Comparison of ENCODE assay signal across 9 cellular contexts in genomic region chr17:2814499-2815341, GRCh38. TPM values are rescaled to one million over a fixed set of nuclear protein-coding genes. Genes with fewer than 3 reads are reported as not detected.
DNase-seq lines count a peak whose midpoint lies in the region; ATAC-seq, FAIRE-seq and TF ChIP-seq lines count a peak whose summit lies in the region.
"Had no signal": no experiment of that assay in that cellular context is flagged by ENCODE, and none has a peak within 500 bp of the region (broad histone marks: within the 10 kb centered on the region; RNA-seq: fewer than 3 reads in every experiment).

No MANE protein-coding gene starts in this region.

- H3K4me3 ChIP-seq in KMS-11 (IDR thresholded peaks at IDR 0.05; ENCODE audit: insufficient read depth, low read depth, low read length) (no peak overlapping the region), kidney (ENCODE audit: low read length in 2 of 2) (no peak overlapping the region), neural progenitor cell (no peak overlapping the region)

- H4K20me1 ChIP-seq in KMS-11 (ENCODE audit: insufficient read depth): no peaks in the 10 kb centered on the region
- H4K20me1 ChIP-seq in neural progenitor cell (ENCODE audit: low read depth): no peaks in the 10 kb centered on the region

- no peak overlapping the region for H3K27ac ChIP-seq in KMS-11
- no peak overlapping the region for H3K27ac ChIP-seq in kidney (ENCODE audit: low read depth in 2 of 2, low read length in 2 of 2)
- H3K27ac ChIP-seq in neural progenitor cell: no peak overlapping the region
- H3K27ac ChIP-seq: epithelial cell of prostate had no signal

- H3K36me3 Mint-ChIP-seq in stimulated activated effector memory CD8-positive, alpha-beta T cell treated with anti-CD3 and anti-CD28 coated beads, Interleukin-12 subunit alpha, Interleukin-12 subunit beta, amount 100 ng/mL, for 72 hours: peaks cover 10% of the 10 kb centered on the region
- no peaks in the 10 kb centered on the region for H3K36me3 Mint-ChIP-seq in neural progenitor cell

- peak; percentile 88 for ATAC-seq in stimulated activated effector memory CD8-positive, alpha-beta T cell treated with anti-CD3 and anti-CD28 coated beads, Interleukin-12 subunit alpha, Interleukin-12 subunit beta, amount 100 ng/mL, for 72 hours

- peaks cover 16% of the 10 kb centered on the region; the same call in 1 of the 2 replicates for H3K27me3 ChIP-seq in KMS-11 (ENCODE audit: insufficient read depth, low read depth)
- H3K27me3 ChIP-seq in neural progenitor cell: no peaks in the 10 kb centered on the region

- H3K4me3 Mint-ChIP-seq in stimulated activated effector memory CD8-positive, alpha-beta T cell treated with anti-CD3 and anti-CD28 coated beads, Interleukin-12 subunit alpha, Interleukin-12 subunit beta, amount 100 ng/mL, for 72 hours: peak overlapping the region; percentile 49
- no peak overlapping the region for H3K4me3 Mint-ChIP-seq in neural progenitor cell

- DNase-seq in GM13977 (ENCODE audit: low spot score) (peak; percentile 50), kidney (peak; percentile 84), cerebellum (ENCODE audit: low spot score) (no peak), neural progenitor cell (ENCODE audit: low spot score) (no peak), D721Med (ENCODE audit: insufficient read length, low spot score) (no peak)
- peak; percentile 53 to 71 (median 66) for DNase-seq in activated CD8-positive, alpha-beta memory T cell treated with anti-CD3 and anti-CD28 coated beads for 48 hours (ENCODE audit: low read depth in 2 of 3, low spot score in 2 of 3)
- peak; percentile 69 to 93 for DNase-seq in stimulated activated effector memory CD8-positive, alpha-beta T cell treated with anti-CD3 and anti-CD28 coated beads, Interleukin-12 subunit alpha, Interleukin-12 subunit beta, amount 100 ng/mL, for 72 hours (ENCODE audit: low spot score in 2 of 2)

- peak overlapping the region; percentile 34 for H3K27ac Mint-ChIP-seq in stimulated activated effector memory CD8-positive, alpha-beta T cell treated with anti-CD3 and anti-CD28 coated beads, Interleukin-12 subunit alpha, Interleukin-12 subunit beta, amount 100 ng/mL, for 72 hours
- no peak overlapping the region for H3K27ac Mint-ChIP-seq in neural progenitor cell

- no peaks in the 10 kb centered on the region for H3K9me3 Mint-ChIP-seq in stimulated activated effector memory CD8-positive, alpha-beta T cell treated with anti-CD3 and anti-CD28 coated beads, Interleukin-12 subunit alpha, Interleukin-12 subunit beta, amount 100 ng/mL, for 72 hours
- no peaks in the 10 kb centered on the region for H3K9me3 Mint-ChIP-seq in neural progenitor cell

- FAIRE-seq in kidney (lab: Jason Lieb, UNC) (no peak), D721Med (lab: Jason Lieb, UNC) (no peak)

- no peak for TF ChIP-seq CTCF in GM13977 (IDR thresholded peaks at IDR 0.05; ENCODE audit: extremely low read depth, insufficient read depth, missing control alignments)
- no peak for TF ChIP-seq CTCF in KMS-11 (conservative IDR thresholded peaks at IDR 0.05; ENCODE audit: low read depth, low read length)
- no peak for TF ChIP-seq CTCF in kidney (IDR thresholded peaks at IDR 0.05; ENCODE audit: borderline replicate concordance, extremely low read depth, insufficient read depth)
- no peak for TF ChIP-seq CTCF in neural progenitor cell (IDR thresholded peaks at IDR 0.05)
- TF ChIP-seq CTCF in D721Med (IDR thresholded peaks at IDR 0.05; ENCODE audit: insufficient read depth, missing control alignments): no peak

- H3K4me2 ChIP-seq in KMS-11 (peak overlapping the region; percentile 62), neural progenitor cell (no peak overlapping the region)

- peaks cover 18% of the 10 kb centered on the region for H3F3A ChIP-seq in neural progenitor cell (ENCODE audit: low read depth)

- H3K79me2 ChIP-seq in KMS-11 (ENCODE audit: insufficient read depth, low read depth) (no peaks in the 10 kb centered on the region), neural progenitor cell (ENCODE audit: low read depth) (no peaks in the 10 kb centered on the region)

- H3K4me1 Mint-ChIP-seq in stimulated activated effector memory CD8-positive, alpha-beta T cell treated with anti-CD3 and anti-CD28 coated beads, Interleukin-12 subunit alpha, Interleukin-12 subunit beta, amount 100 ng/mL, for 72 hours: peaks cover 40% of the 10 kb centered on the region
- peaks cover 18% of the 10 kb centered on the region for H3K4me1 Mint-ChIP-seq in neural progenitor cell

- H2AFZ ChIP-seq in KMS-11 (ENCODE audit: low read depth) (peak overlapping the region; percentile 34), neural progenitor cell (replicated peaks) (no peak overlapping the region)

- H3K4me1 ChIP-seq in KMS-11 (ENCODE audit: low read depth, poor library complexity, severe bottlenecking) (peaks cover 19% of the 10 kb centered on the region), kidney (ENCODE audit: control insufficient read depth in 1 of 2, insufficient read depth in 1 of 2, low read depth in 1 of 2, low read length in 2 of 2) (no peaks in the 10 kb centered on the region), neural progenitor cell (peaks cover 21% of the 10 kb centered on the region)

- H3K9ac ChIP-seq in KMS-11 (no peak overlapping the region), kidney (ENCODE audit: low read length in 2 of 2) (no peak overlapping the region), neural progenitor cell (no peak overlapping the region)

- H3K36me3 ChIP-seq in KMS-11 (ENCODE audit: insufficient read depth): no peaks in the 10 kb centered on the region
- H3K36me3 ChIP-seq in kidney (ENCODE audit: control insufficient read depth in 1 of 2, insufficient read depth in 2 of 2, low read length in 2 of 2): no peaks in the 10 kb centered on the region
- H3K36me3 ChIP-seq in neural progenitor cell: no peaks in the 10 kb centered on the region

- intact Hi-C loops in kidney (cut with DNase I): no loop called here

- H3K27me3 Mint-ChIP-seq in neural progenitor cell (ENCODE audit: insufficient read depth, low read depth): peaks cover 13% of the 10 kb centered on the region

- in situ Hi-C loops in GM13977 (cut with MboI; ENCODE audit: low pct_unique_long_range_greater_than_20kb, low sequenced_read_pairs, unreplicated experiment): no loop called here

- H3K9me3 ChIP-seq in kidney (ENCODE audit: control insufficient read depth in 1 of 2, low read length in 2 of 2): no peaks in the 10 kb centered on the region
- H3K9me3 ChIP-seq in neural progenitor cell (ENCODE audit: low read depth): no peaks in the 10 kb centered on the region

RNA-seq across cellular contexts. Expression of gene RAP1GAP2, which starts 18.5 kb away (rescaled TPM):
- total RNA-seq in kidney (46.2 TPM), cerebellum (17.3 TPM), neural progenitor cell (ENCODE audit: low replicate concordance) (3.8 and 4.1 TPM in 2 replicates)
- polyA plus RNA-seq in kidney (ENCODE audit: insufficient read depth, low read depth, low replicate concordance): 6.8 TPM

Comparison
In these comparisons a context has a peak if more than half of its experiments do, and no peak if none do; other contexts are left out.
1. DNase-seq: peak in GM13977 (single experiment), activated CD8-positive, alpha-beta memory T cell treated with anti-CD3 and anti-CD28 coated beads for 48 hours (3 of 3), kidney (single experiment) and stimulated activated effector memory CD8-positive, alpha-beta T cell treated with anti-CD3 and anti-CD28 coated beads, Interleukin-12 subunit alpha, Interleukin-12 subunit beta, amount 100 ng/mL, for 72 hours (2 of 2); none in cerebellum (single experiment), neural progenitor cell (single experiment) and D721Med (single experiment).